19 cellular contexts compared by ENCODE assay signal in the genomic region with DNA sequence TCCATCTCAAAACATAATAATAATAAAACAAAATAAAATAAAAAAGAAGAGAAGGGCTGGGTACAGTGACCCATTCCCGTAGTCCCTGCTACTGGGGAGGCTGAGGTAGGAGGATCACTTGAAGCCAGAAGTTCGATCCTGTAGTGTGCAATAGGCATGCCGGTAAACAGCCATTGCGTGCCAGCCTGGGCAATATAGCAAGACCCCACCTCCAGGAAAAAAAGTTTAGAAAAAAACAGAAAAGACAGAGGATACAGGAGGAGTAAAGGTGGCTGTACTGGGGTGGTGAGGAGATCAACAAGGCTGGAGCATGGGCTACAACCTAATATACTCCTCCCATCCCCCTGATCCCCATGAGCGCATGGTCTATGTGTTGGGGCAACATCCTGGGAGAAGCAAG. TPM values are rescaled to one million over a fixed set of nuclear protein-coding genes. Genes with fewer than 3 reads are reported as not detected.
A peak's percentile ranks its signal among the peaks of the same experiment; 100 is the strongest.
DNase-seq lines count a peak whose midpoint lies in the region; FAIRE-seq and TF ChIP-seq lines count a peak whose summit lies in the region.
"Had no signal": no experiment of that assay in that cellular context is flagged by ENCODE, and none has a peak within 500 bp of the region (broad histone marks: within the 10 kb centered on the region; RNA-seq: fewer than 3 reads in every experiment).

No MANE protein-coding gene starts in this region.

- peaks cover 0 to 44% (median 0%) of the 10 kb centered on the region in 11 experiments; a peak in 7 of 22 replicates for H3K36me3 ChIP-seq in BLaER1 treated with 17β-estradiol and CSF1 and Interleukin-3, amounts not matched to agents 10 nM and 100 nM
- H3K36me3 ChIP-seq in SU-DHL-6 (ENCODE audit: low read length): 0 out of 2 replicates have a peak, but pooled peaks cover 3% of the 10 kb centered on the region
- peaks cover 43% of the 10 kb centered on the region for H3K36me3 ChIP-seq in neutrophil
- H3K36me3 ChIP-seq: HAP-1 had no signal

- no peak overlapping the region for H3K9ac ChIP-seq in BLaER1 treated with 17β-estradiol and CSF1 and Interleukin-3, amounts not matched to agents 10 nM and 100 nM
- peak overlapping the region; percentile 53 for H3K9ac ChIP-seq in SU-DHL-6 (ENCODE audit: low read length)
- H3K9ac ChIP-seq: GM23248 had no signal

- no peak overlapping the region for H3K4me3 ChIP-seq in BLaER1 treated with 17β-estradiol and CSF1 and Interleukin-3, amounts not matched to agents 10 nM and 100 nM
- H3K4me3 ChIP-seq in SU-DHL-6 (ENCODE audit: insufficient read depth, low read length, poor library complexity, severe bottlenecking): no peak overlapping the region
- no peak overlapping the region for H3K4me3 ChIP-seq in neutrophil (ENCODE audit: low read depth in 1 of 2, low read length in 1 of 2)
- H3K4me3 ChIP-seq: GM23248, HAP-1 had no signal

- no peaks in the 10 kb centered on the region for H3K9me2 ChIP-seq in SU-DHL-6 (replicated peaks; ENCODE audit: insufficient read depth, low read length)

- peak overlapping the region in 8 of 11 experiments; percentile 31 to 85 (median 69); a peak in 11 of 22 replicates for H3K4me2 ChIP-seq in BLaER1 treated with 17β-estradiol and CSF1 and Interleukin-3, amounts not matched to agents 10 nM and 100 nM
- peak overlapping the region; percentile 73 for H3K4me2 ChIP-seq in SU-DHL-6 (ENCODE audit: low read depth, low read length, poor library complexity, severe bottlenecking)

- H3K4me1 ChIP-seq in BLaER1 treated with 17β-estradiol and CSF1 and Interleukin-3, amounts not matched to agents 10 nM and 100 nM: peaks cover 41 to 98% (median 50%) of the 10 kb centered on the region in 10 experiments
- peaks cover 36 to 48% of the 10 kb centered on the region in 2 experiments for H3K4me1 ChIP-seq in neutrophil (ENCODE audit: control insufficient read depth in 1 of 2, insufficient read depth in 1 of 2, low read depth in 1 of 2, low read length in 1 of 2)
- H3K4me1 ChIP-seq: HAP-1 had no signal

- H4K20me1 ChIP-seq in BLaER1 treated with 17β-estradiol and CSF1 and Interleukin-3, amounts not matched to agents 10 nM and 100 nM: peaks cover 0 to 42% (median 0%) of the 10 kb centered on the region in 11 experiments; a peak in 6 of 22 replicates
- H4K20me1 ChIP-seq in SU-DHL-6 (ENCODE audit: low read depth, low read length): no peaks in the 10 kb centered on the region

- peaks cover 62% of the 10 kb centered on the region for H3F3A ChIP-seq in SU-DHL-6 (ENCODE audit: insufficient read depth)

- H3K27ac ChIP-seq in BLaER1 treated with 17β-estradiol and CSF1 and Interleukin-3, amounts not matched to agents 10 nM and 100 nM: no peak overlapping the region; a peak in 1 of 22 replicates
- H3K27ac ChIP-seq in SU-DHL-6 (ENCODE audit: low read depth, low read length) (peak overlapping the region; percentile 97), neutrophil (peak overlapping the region; percentile 68)
- H3K27ac ChIP-seq: GM23248 had no signal

- no peaks in the 10 kb centered on the region for H3K27me3 ChIP-seq in BLaER1 treated with 17β-estradiol and CSF1 and Interleukin-3, amounts not matched to agents 10 nM and 100 nM
- H3K27me3 ChIP-seq in SU-DHL-6 (ENCODE audit: low read length): no peaks in the 10 kb centered on the region
- H3K27me3 ChIP-seq in neutrophil: no peaks in the 10 kb centered on the region

- peak; percentile 40 for FAIRE-seq in GM12892 (lab: Jason Lieb, UNC)
- FAIRE-seq: A204.1, G401.6, GM12891, GM18507 had no signal

- TF ChIP-seq CTCF in SU-DHL-6 (IDR thresholded peaks at IDR 0.05; ENCODE audit: insufficient read depth, low read length, poor library complexity, severe bottlenecking): no peak
- no peak for TF ChIP-seq CTCF in neutrophil (IDR thresholded peaks at IDR 0.05)

- no peak for TF ChIP-seq POLR2A in GM12892 (IDR thresholded peaks at IDR 0.05; ENCODE audit: low read depth, low read length)

- no peak for DNase-seq in GM12892 (ENCODE audit: insufficient read length)
- DNase-seq in central memory CD4-positive, alpha-beta T cell: no peak
- no peak for DNase-seq in effector CD8-positive, alpha-beta T cell (lab: John Stamatoyannopoulos, UW)
- DNase-seq in activated CD4-positive, alpha-beta T cell treated with anti-CD3 and anti-CD28 coated beads for 1 hour: no peak
- DNase-seq: ACHN; Calu3; CD8-positive, alpha-beta T cell; DND-41; GM23248; IMR-90; KBM-7 had no signal

- peaks cover 5% of the 10 kb centered on the region for H3K79me2 ChIP-seq in SU-DHL-6 (ENCODE audit: insufficient read depth, low read length)

- peaks cover 0 to 13% (median 0%) of the 10 kb centered on the region in 11 experiments; a peak in 4 of 22 replicates for H3K9me3 ChIP-seq in BLaER1 treated with 17β-estradiol and CSF1 and Interleukin-3, amounts not matched to agents 10 nM and 100 nM (replicated peaks in 1 of 11)
- H3K9me3 ChIP-seq in SU-DHL-6 (ENCODE audit: insufficient read depth, low read length) (no peaks in the 10 kb centered on the region), neutrophil (peaks cover 3% of the 10 kb centered on the region)
- H3K9me3 ChIP-seq: HAP-1 had no signal

- H2AFZ ChIP-seq in SU-DHL-6 (ENCODE audit: low read depth, low read length, severe bottlenecking): no peak overlapping the region
- H2AFZ ChIP-seq: GM23248 had no signal

RNA-seq across cellular contexts. Expression of a gene that starts 30.8 kb away (rescaled TPM):
- 11.6 TPM for polyA plus RNA-seq in GM12892 (2012; ENCODE audit: missing spikeins)
- polyA plus RNA-seq: GM23248 had no signal

RNA-seq across cellular contexts. Expression of a gene that starts 57.3 kb away (rescaled TPM):
- 20.2 TPM for polyA plus RNA-seq in GM12892 (2012; ENCODE audit: missing spikeins)

Comparison
In these comparisons a context has a peak if more than half of its experiments do, and no peak if none do; other contexts are left out.
1. H3K27ac ChIP-seq: peak in SU-DHL-6 (single experiment) and neutrophil (single experiment); none in BLaER1 treated with 17β-estradiol and CSF1 and Interleukin-3, amounts not matched to agents 10 nM and 100 nM (0 of 11).